10 cellular contexts compared by ENCODE assay signal in the genomic region with DNA sequence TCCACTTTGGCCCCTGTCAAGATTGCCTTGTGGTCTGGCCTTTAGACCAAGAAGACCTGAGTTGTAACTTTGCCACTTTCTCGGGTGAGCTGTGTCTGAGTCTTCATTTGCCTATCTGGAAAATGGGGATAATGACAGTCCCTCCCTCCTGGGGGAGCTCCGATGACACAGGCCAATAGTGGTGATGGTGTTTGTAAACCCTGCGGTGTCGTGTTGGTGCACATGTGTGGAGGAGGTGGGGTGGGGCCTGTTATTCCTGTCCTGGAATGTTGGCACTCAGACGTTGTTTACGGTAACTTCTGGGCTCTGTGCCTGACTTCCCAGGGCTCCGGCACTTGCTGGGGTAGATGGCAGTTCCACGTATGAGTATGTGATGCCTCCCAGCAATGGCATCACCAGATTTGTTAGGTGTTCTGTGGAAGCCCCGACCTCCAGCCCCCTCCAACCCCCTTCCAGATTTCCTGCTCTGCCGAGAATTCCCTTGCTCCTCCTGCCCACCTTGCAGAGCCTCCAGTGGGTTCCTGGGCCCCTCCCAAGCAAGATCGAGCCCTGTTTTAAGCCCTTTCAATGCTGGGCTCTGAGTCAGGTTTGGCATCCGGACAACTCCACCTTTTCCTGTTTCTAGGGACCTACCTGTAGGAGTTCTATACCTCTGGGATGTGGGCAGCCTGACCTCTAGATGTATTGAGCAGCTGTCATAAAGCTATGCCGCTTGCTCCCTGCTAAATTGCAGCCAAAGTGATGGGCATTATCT. TPM values are rescaled to one million over a fixed set of nuclear protein-coding genes. Genes with fewer than 3 reads are reported as not detected.
DNase-seq lines count a peak whose midpoint lies in the region; ATAC-seq and TF ChIP-seq lines count a peak whose summit lies in the region.
"Had no signal": no experiment of that assay in that cellular context is flagged by ENCODE, and none has a peak within 500 bp of the region (broad histone marks: within the 10 kb centered on the region; RNA-seq: fewer than 3 reads in every experiment).

No MANE protein-coding gene starts in this region.

- H3K9ac ChIP-seq in mucosa of stomach (ENCODE audit: low read length) = peak overlapping the region; percentile 2
- H3K9ac ChIP-seq: BLaER1 treated with 17β-estradiol and CSF1 and Interleukin-3, amounts not matched to agents 10 nM and 100 nM had no signal

- no peak for TF ChIP-seq CTCF in A673 (conservative IDR thresholded peaks at IDR 0.05; ENCODE audit: low read depth, low read length)

- H3K4me1 Mint-ChIP-seq in T-cell = no peaks in the 10 kb centered on the region

- H3K27me3 Mint-ChIP-seq in T-cell = peaks cover 6 to 17% of the 10 kb centered on the region in 2 donors

- ATAC-seq in esophagus mucosa (peak; percentile 97), T-cell (replicated peaks in 1 of 4) (no peak), GM19351 (IDR thresholded peaks at IDR 0.05; ENCODE audit: unreplicated experiment) (no peak)

- DNase-seq in A673 (ENCODE audit: low spot score) = peak; percentile 41
- peak; percentile 8 for DNase-seq in NCI-H69 (lab: John Stamatoyannopoulos, UW)
- DNase-seq in T-cell = no peak
- DNase-seq in hippocampal formation (lab: John Stamatoyannopoulos, UW) = no peak
- no peak for DNase-seq in HK-2 (ENCODE audit: unreplicated experiment)
- DNase-seq: activated CD4-positive, CD25-positive, alpha-beta regulatory T cell had no signal

- no peaks in the 10 kb centered on the region for H3K36me3 Mint-ChIP-seq in T-cell

- no peaks in the 10 kb centered on the region for H3K9me3 ChIP-seq in A673 (ENCODE audit: low read depth, low read length, poor library complexity, severe bottlenecking)
- H3K9me3 ChIP-seq in mucosa of stomach (ENCODE audit: control insufficient read depth, low read length) = no peaks in the 10 kb centered on the region
- H3K9me3 ChIP-seq: BLaER1 treated with 17β-estradiol and CSF1 and Interleukin-3, amounts not matched to agents 10 nM and 100 nM had no signal

- intact Hi-C loops in A673 (cut with micrococcal nuclease; ENCODE audit: unreplicated experiment) = no loop called here

- H3K36me3 ChIP-seq in A673 (ENCODE audit: insufficient read depth, low read length, poor library complexity, severe bottlenecking) (no peaks in the 10 kb centered on the region), mucosa of stomach (ENCODE audit: control insufficient read depth, insufficient read depth, low read length) (no peaks in the 10 kb centered on the region)

- CTCF ChIA-PET in A673 (lab: Charles Lee) (no interaction called here), T-cell (lab: Charles Lee) (no interaction called here)

- H3K4me1 ChIP-seq in A673 (ENCODE audit: insufficient read depth, low read length, poor library complexity, severe bottlenecking) (no peaks in the 10 kb centered on the region), mucosa of stomach (ENCODE audit: control insufficient read depth, insufficient read depth, low read length) (peaks cover 23% of the 10 kb centered on the region)

- H3K27me3 ChIP-seq in A673 (replicated peaks; ENCODE audit: insufficient read depth, low read depth, low read length, poor library complexity) = no peaks in the 10 kb centered on the region
- no peaks in the 10 kb centered on the region for H3K27me3 ChIP-seq in mucosa of stomach (ENCODE audit: control insufficient read depth, insufficient read depth, low read length)
- H3K27me3 ChIP-seq: BLaER1 treated with 17β-estradiol and CSF1 and Interleukin-3, amounts not matched to agents 10 nM and 100 nM had no signal

- POLR2A ChIA-PET in A673 (lab: Charles Lee; ENCODE audit: low non-redundant PET) = no interaction called here
- POLR2A ChIA-PET in T-cell (lab: Charles Lee) = no interaction called here

- H3K27ac Mint-ChIP-seq in T-cell = no peak overlapping the region

- no peak overlapping the region for H3K4me3 Mint-ChIP-seq in T-cell

- H3K9me3 Mint-ChIP-seq in T-cell = no peaks in the 10 kb centered on the region

- H3K4me3 ChIP-seq in A673 (ENCODE audit: low read depth, low read length, poor library complexity, severe bottlenecking) (no peak overlapping the region), mucosa of stomach (ENCODE audit: low read length) (no peak overlapping the region)
- H3K4me3 ChIP-seq: BLaER1 treated with 17β-estradiol and CSF1 and Interleukin-3, amounts not matched to agents 10 nM and 100 nM had no signal

- BruUV-seq in A673 (replicated peaks; lab: Mats Ljungman, UMichigan) = no TSS peak

- H3K27ac ChIP-seq in A673 (ENCODE audit: low read depth, low read length, poor library complexity, severe bottlenecking) = no peak overlapping the region
- H3K27ac ChIP-seq: BLaER1 treated with 17β-estradiol and CSF1 and Interleukin-3, amounts not matched to agents 10 nM and 100 nM had no signal

RNA-seq across cellular contexts. Expression of a gene that starts 31.4 kb away (rescaled TPM):
- total RNA-seq in A673 (2021) = 0.81 and 0.92 TPM in 2 replicates
- total RNA-seq in esophagus mucosa = 4.2 TPM
- 1 to 10 TPM in 1 of 5 donors, under 1 TPM in 2, not detected in 2; 0.19 to 2.0 (median 0.46) TPM for total RNA-seq in T-cell

Comparison
In these comparisons a context has a peak if more than half of its experiments do, and no peak if none do; other contexts are left out.
1. DNase-seq: peak in A673 (single experiment) and NCI-H69 (single experiment); none in T-cell (0 of 34), hippocampal formation (0 of 2) and HK-2 (single experiment).